ENCODE assay signal across 8 cellular contexts in genomic region chr15:59105839-59106238, GRCh38. TPM values are rescaled to one million over a fixed set of nuclear protein-coding genes. Genes with fewer than 3 reads are reported as not detected.
DNase-seq lines count a peak whose midpoint lies in the region; ATAC-seq and TF ChIP-seq lines count a peak whose summit lies in the region.

No MANE protein-coding gene starts in this region.

- peak overlapping the region; percentile 98 for H3K4me3 Mint-ChIP-seq in neural progenitor cell

- peak overlapping the region; percentile 82 for H2AFZ ChIP-seq in MM.1S (ENCODE audit: low read length)
- peak overlapping the region; percentile 89 for H2AFZ ChIP-seq in neural progenitor cell (replicated peaks)

- H3K4me2 ChIP-seq in MM.1S (ENCODE audit: low read depth, low read length) = peak overlapping the region; percentile 80
- peak overlapping the region; percentile 97 for H3K4me2 ChIP-seq in neural progenitor cell

- H4K20me1 ChIP-seq in MM.1S (ENCODE audit: insufficient read depth, low read length) = no peaks in the 10 kb centered on the region
- H4K20me1 ChIP-seq in neural progenitor cell (ENCODE audit: low read depth) = peaks cover 22% of the 10 kb centered on the region

- peak overlapping the region; percentile 78 for H3K9ac ChIP-seq in MM.1S (ENCODE audit: low read length)
- H3K9ac ChIP-seq in neural progenitor cell = peak overlapping the region; percentile 73

- TF ChIP-seq CTCF in MM.1S (IDR thresholded peaks at IDR 0.05; ENCODE audit: low read length) (peak; percentile 29), neural progenitor cell (IDR thresholded peaks at IDR 0.05) (no peak), vagina (IDR thresholded peaks at IDR 0.05) (no peak)

- peaks cover 15% of the 10 kb centered on the region for H3K4me1 Mint-ChIP-seq in neural progenitor cell

- peaks cover 2% of the 10 kb centered on the region for H3K27me3 Mint-ChIP-seq in neural progenitor cell (ENCODE audit: insufficient read depth, low read depth)

- intact Hi-C loops in vagina (cut with DNase I) = no loop called here

- TF ChIP-seq POLR2A in vagina (IDR thresholded peaks at IDR 0.05) = no peak

- ATAC-seq in GM21423 (IDR thresholded peaks at IDR 0.05; ENCODE audit: unreplicated experiment) = no peak

- no peaks in the 10 kb centered on the region for H3K9me2 ChIP-seq in MM.1S (replicated peaks; ENCODE audit: insufficient read depth, low read length)

- H3K9me3 Mint-ChIP-seq in neural progenitor cell = no peaks in the 10 kb centered on the region

- H3K27ac ChIP-seq in MM.1S (ENCODE audit: low read length) (peak overlapping the region; percentile 66; the same call in 1 of the 2 replicates), neural progenitor cell (no peak overlapping the region), vagina (no peak overlapping the region)

- no peaks in the 10 kb centered on the region for H3K9me3 ChIP-seq in MM.1S (replicated peaks; ENCODE audit: insufficient read depth, low read length)
- H3K9me3 ChIP-seq in neural progenitor cell (ENCODE audit: low read depth) = no peaks in the 10 kb centered on the region
- H3K9me3 ChIP-seq in vagina = no peaks in the 10 kb centered on the region

- H3K79me2 ChIP-seq in MM.1S (ENCODE audit: low read length) (peaks cover 50% of the 10 kb centered on the region), neural progenitor cell (ENCODE audit: low read depth) (peaks cover 57% of the 10 kb centered on the region)

- peak overlapping the region; percentile 95 for H3K27ac Mint-ChIP-seq in neural progenitor cell

- H3K36me3 Mint-ChIP-seq in neural progenitor cell = peaks cover 24% of the 10 kb centered on the region

- H3K27me3 ChIP-seq in MM.1S (replicated peaks; ENCODE audit: insufficient read depth, low read length) (no peaks in the 10 kb centered on the region), neural progenitor cell (no peaks in the 10 kb centered on the region), vagina (no peaks in the 10 kb centered on the region)

- H3F3A ChIP-seq in MM.1S (ENCODE audit: insufficient read depth, low read length) (peaks cover 6% of the 10 kb centered on the region; the same call in 1 of the 2 replicates), neural progenitor cell (ENCODE audit: low read depth) (peaks cover 8% of the 10 kb centered on the region)

- H3K4me3 ChIP-seq in GM08714 (ENCODE audit: low read length) (peak overlapping the region; percentile 98), MM.1S (ENCODE audit: low read length) (peak overlapping the region; percentile 95), neural progenitor cell (peak overlapping the region; percentile 86), vagina (peak overlapping the region in 1 of 2 donors; percentile 45)

- DNase-seq in MM.1S (peak; percentile 11), cerebellum (ENCODE audit: low spot score) (peak; percentile 7), neural progenitor cell (ENCODE audit: low spot score) (no peak), NCI-H146 treated with DMSO at 0.1 percent for 48 hours (lab: John Stamatoyannopoulos, UW; ENCODE audit: unreplicated experiment) (no peak), NCI-H2227 (lab: John Stamatoyannopoulos, UW; ENCODE audit: unreplicated experiment) (no peak), vagina (ENCODE audit: extremely low spot score in 2 of 2) (no peak)

- H3K36me3 ChIP-seq in MM.1S (replicated peaks; ENCODE audit: insufficient read depth, low read length) (peaks cover 15% of the 10 kb centered on the region), neural progenitor cell (peaks cover 17% of the 10 kb centered on the region), vagina (no peaks in the 10 kb centered on the region)

- H3K4me1 ChIP-seq in MM.1S (ENCODE audit: low read length) (no peaks in the 10 kb centered on the region; the same call in 1 of the 2 replicates), neural progenitor cell (peaks cover 8% of the 10 kb centered on the region), vagina (peaks cover 5% of the 10 kb centered on the region)

RNA-seq across cellular contexts. Expression of gene CCNB2, which starts 0.9 kb away (rescaled TPM):
- total RNA-seq in cerebellum = 18.6 TPM
- 296 and 374 TPM in 2 replicates for total RNA-seq in neural progenitor cell (ENCODE audit: low replicate concordance)
- total RNA-seq in vagina = 5.9 TPM

Comparison
In these comparisons a context has a peak if more than half of its experiments do, and no peak if none do; other contexts are left out.
1. DNase-seq: peak in MM.1S (single experiment) and cerebellum (single experiment); none in neural progenitor cell (single experiment), NCI-H146 treated with DMSO at 0.1 percent for 48 hours (single experiment), NCI-H2227 (single experiment) and vagina (0 of 2).
2. RNA of gene CCNB2, which starts 0.9 kb away (total RNA-seq): 296 to 374 TPM in neural progenitor cell; 18.6 TPM in cerebellum (single experiment) and 5.9 TPM in vagina (single experiment); every median in the first group is over 10 times any median in the second.